Comparison of ENCODE assay signal across 7 cellular contexts in the genomic region with DNA sequence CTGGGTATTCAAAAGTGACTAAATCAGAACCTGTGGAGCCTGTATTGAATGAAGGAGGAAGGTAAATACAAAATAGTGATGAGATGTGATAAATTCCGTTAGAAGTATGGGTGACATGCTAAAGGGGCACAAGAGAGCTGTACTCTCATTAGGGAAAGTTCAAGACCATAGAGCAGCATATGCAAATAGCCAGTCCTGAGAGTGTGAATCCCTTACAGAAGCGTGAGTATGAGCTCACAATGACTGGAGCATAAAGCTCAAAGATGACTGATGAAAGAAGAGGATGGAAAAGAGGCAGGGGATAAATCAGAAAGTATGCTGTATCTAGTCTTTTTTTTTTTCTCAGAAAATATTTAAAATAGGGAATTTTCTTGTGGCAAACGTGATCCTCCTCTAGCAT.
"Had no signal": no experiment of that assay in that cellular context is flagged by ENCODE, and none has a peak within 500 bp of the region (broad histone marks: within the 10 kb centered on the region; RNA-seq: fewer than 3 reads in every experiment).

No MANE protein-coding gene starts in this region.

- DNase-seq: H9, HCEC 1CT, KBM-7 had no signal

- H3K27ac ChIP-seq: HL-60, KMS-11 had no signal

- H3K4me3 ChIP-seq: GM23338 had no signal

- ATAC-seq: GM23338, HepG2 had no signal

- H3K9ac ChIP-seq: KMS-11 had no signal

- H3K4me2 ChIP-seq: GM23338, KMS-11 had no signal
